8 cellular contexts compared by ENCODE assay signal in genomic region chrX:148530464-148531077, GRCh38. TPM values are rescaled to one million over a fixed set of nuclear protein-coding genes. Genes with fewer than 3 reads are reported as not detected.
DNase-seq lines count a peak whose midpoint lies in the region; ATAC-seq and TF ChIP-seq lines count a peak whose summit lies in the region.

No MANE protein-coding gene starts in this region.

- H3K27me3 Mint-ChIP-seq in WTC11 (ENCODE audit: low read depth), result no peaks in the 10 kb centered on the region

- ATAC-seq in WTC11 (no peak), HG03108 (IDR thresholded peaks at IDR 0.05; ENCODE audit: unreplicated experiment) (no peak), GM18505 (IDR thresholded peaks at IDR 0.05; ENCODE audit: unreplicated experiment) (no peak)

- H3K4me3 ChIP-seq in GM23248, result no peak overlapping the region

- peak; percentile 55 for TF ChIP-seq CTCF in WTC11 (IDR thresholded peaks at IDR 0.05)

- H3K9ac ChIP-seq in GM23248, result no peak overlapping the region

- in situ Hi-C loops in GM23248 (cut with MboI), result no loop called here

- TF ChIP-seq POLR2A in GM18505 (IDR thresholded peaks at IDR 0.05; ENCODE audit: borderline replicate concordance, extremely low read depth, insufficient read depth, insufficient read length), result no peak

- peak; percentile 1 for DNase-seq in COLO829 (ENCODE audit: low spot score)
- peak; percentile 35 for DNase-seq in GM23248
- no peak for DNase-seq in WTC11 (ENCODE audit: low spot score)
- peak; percentile 19 to 30 for DNase-seq in lung microvascular endothelial cell (ENCODE audit: low read depth in 2 of 2)
- no peak for DNase-seq in hippocampal formation (lab: John Stamatoyannopoulos, UW)
- no peak for DNase-seq in activated CD8-positive, alpha-beta memory T cell treated with anti-CD3 and anti-CD28 coated beads, Interleukin-2, amount 50 U/mL, for 48 hours

- CTCF ChIA-PET in WTC11 (lab: Charles Lee), result interaction anchor here (0.7 to 1.3 kb wide), 15 partner anchors 9 to 221 kb away, joined by 3 to 16 read pairs (median 4); partner anchors contain the start of gene AFF2

- no peaks in the 10 kb centered on the region for H3K9me2 ChIP-seq in GM23248 (ENCODE audit: insufficient read depth)

- no peaks in the 10 kb centered on the region for H3K9me3 ChIP-seq in GM23248 (ENCODE audit: low read depth)

- no peak overlapping the region for H3K27ac Mint-ChIP-seq in WTC11

- H3F3A ChIP-seq in GM23248 (ENCODE audit: insufficient read depth), result no peaks in the 10 kb centered on the region

- H3K36me3 ChIP-seq in GM23248 (ENCODE audit: low read depth), result no peaks in the 10 kb centered on the region

- H3K27ac ChIP-seq in GM23248, result no peak overlapping the region

- H3K4me1 ChIP-seq in GM23248 (ENCODE audit: insufficient read depth), result no peaks in the 10 kb centered on the region

- H3K4me1 Mint-ChIP-seq in WTC11, result peaks cover 10% of the 10 kb centered on the region

- 50 to 52% methylated on average over 2 of the region's 2 CpGs for WGBS in GM23248 (ENCODE audit: low coverage in 1 of 2, low lambda C conversion rate in 2 of 2, missing lambda C conversion rate in 2 of 2), 2 experiments

- no peak overlapping the region for H3K4me2 ChIP-seq in GM23248 (ENCODE audit: unreplicated experiment)

- H3K4me3 Mint-ChIP-seq in WTC11, result no peak overlapping the region

- no peaks in the 10 kb centered on the region for H3K9me3 Mint-ChIP-seq in WTC11

- POLR2A ChIA-PET in WTC11 (lab: Charles Lee), result no interaction called here

- H3K27me3 ChIP-seq in GM23248 (replicated peaks; ENCODE audit: insufficient read depth), result no peaks in the 10 kb centered on the region

- H2AFZ ChIP-seq in GM23248, result no peak overlapping the region

- H4K20me1 ChIP-seq in GM23248 (ENCODE audit: insufficient read depth), result no peaks in the 10 kb centered on the region

- no peaks in the 10 kb centered on the region for H3K79me2 ChIP-seq in GM23248 (ENCODE audit: insufficient read depth)

- no peaks in the 10 kb centered on the region for H3K36me3 Mint-ChIP-seq in WTC11

TF ChIP-seq in WTC11, 78 proteins besides CTCF, POLR2A, EP300 and RAD21:
- TF ChIP-seq ZBTB21 (CRISPR knock-in tag; IDR thresholded peaks at IDR 0.05; ENCODE audit: borderline replicate concordance), result no peak
- no peak for TF ChIP-seq USF2 (CRISPR knock-in tag; IDR thresholded peaks at IDR 0.05)
- no peak for TF ChIP-seq TEAD4 (CRISPR knock-in tag; IDR thresholded peaks at IDR 0.05)
- no peak for TF ChIP-seq CREB1 (CRISPR knock-in tag; IDR thresholded peaks at IDR 0.05)
- TF ChIP-seq ATF1 (CRISPR knock-in tag; IDR thresholded peaks at IDR 0.05), result no peak
- TF ChIP-seq, protein P1, sequence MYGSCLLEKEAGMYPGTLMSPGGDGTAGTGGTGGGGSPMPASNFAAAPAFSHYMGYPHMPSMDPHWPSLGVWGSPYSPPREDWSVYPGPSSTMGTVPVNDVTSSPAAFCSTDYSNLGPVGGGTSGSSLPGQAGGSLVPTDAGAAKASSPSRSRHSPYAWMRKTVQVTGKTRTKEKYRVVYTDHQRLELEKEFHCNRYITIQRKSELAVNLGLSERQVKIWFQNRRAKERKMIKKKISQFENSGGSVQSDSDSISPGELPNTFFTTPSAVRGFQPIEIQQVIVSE (CRISPR knock-in tag; IDR thresholded peaks at IDR 0.05; ENCODE audit: borderline replicate concordance), result no peak
- TF ChIP-seq ZNF425 (CRISPR knock-in tag; conservative IDR thresholded peaks at IDR 0.05), result no peak
- TF ChIP-seq NFATC4 (CRISPR knock-in tag; IDR thresholded peaks at IDR 0.05), result no peak
- TF ChIP-seq, protein P2, sequence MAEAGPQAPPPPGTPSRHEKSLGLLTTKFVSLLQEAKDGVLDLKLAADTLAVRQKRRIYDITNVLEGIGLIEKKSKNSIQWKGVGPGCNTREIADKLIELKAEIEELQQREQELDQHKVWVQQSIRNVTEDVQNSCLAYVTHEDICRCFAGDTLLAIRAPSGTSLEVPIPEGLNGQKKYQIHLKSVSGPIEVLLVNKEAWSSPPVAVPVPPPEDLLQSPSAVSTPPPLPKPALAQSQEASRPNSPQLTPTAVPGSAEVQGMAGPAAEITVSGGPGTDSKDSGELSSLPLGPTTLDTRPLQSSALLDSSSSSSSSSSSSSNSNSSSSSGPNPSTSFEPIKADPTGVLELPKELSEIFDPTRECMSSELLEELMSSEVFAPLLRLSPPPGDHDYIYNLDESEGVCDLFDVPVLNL (CRISPR knock-in tag; IDR thresholded peaks at IDR 0.05; ENCODE audit: borderline replicate concordance, low read depth), result no peak
- no peak for TF ChIP-seq ZMAT4 (CRISPR knock-in tag; IDR thresholded peaks at IDR 0.05)
- no peak for TF ChIP-seq ZNF263 (CRISPR knock-in tag; IDR thresholded peaks at IDR 0.05; ENCODE audit: low read depth)
- TF ChIP-seq IRF2 (CRISPR knock-in tag; IDR thresholded peaks at IDR 0.05; ENCODE audit: borderline replicate concordance, low read depth), result no peak
- TF ChIP-seq HMGA2 (CRISPR knock-in tag; IDR thresholded peaks at IDR 0.05), result no peak
- no peak for TF ChIP-seq FOXP1 (CRISPR knock-in tag; IDR thresholded peaks at IDR 0.05; ENCODE audit: borderline replicate concordance)
- no peak for TF ChIP-seq RELA (CRISPR knock-in tag; IDR thresholded peaks at IDR 0.05; ENCODE audit: borderline replicate concordance)
- no peak for TF ChIP-seq GRHL2 (CRISPR knock-in tag; IDR thresholded peaks at IDR 0.05; ENCODE audit: insufficient replicate concordance, severe bottlenecking)

RNA-seq across cellular contexts. Expression of gene AFF2, which starts 30.2 kb away (rescaled TPM):
- total RNA-seq in GM23248 (2014; rRNA removed; shearing (Covaris generic)), result 0.54 and 1.1 TPM in 2 replicates
- polyA plus RNA-seq in GM23248 (2016; fragmentation: Nextera tagmentation; extraction: Ambion mirVana), result 0.06 and 0.31 TPM in 2 replicates
- 6.0 to 7.6 TPM (median 6.9 TPM) in 3 replicates for total RNA-seq in WTC11 (2021)
- total RNA-seq in lung microvascular endothelial cell, result 0.20 and 0.22 TPM in 2 replicates

Comparison
In these comparisons a context has a peak if more than half of its experiments do, and no peak if none do; other contexts are left out.
1. DNase-seq: peak in COLO829 (single experiment), GM23248 (single experiment) and lung microvascular endothelial cell (2 of 2); none in WTC11 (single experiment), hippocampal formation (0 of 2) and activated CD8-positive, alpha-beta memory T cell treated with anti-CD3 and anti-CD28 coated beads, Interleukin-2, amount 50 U/mL, for 48 hours (single experiment).